Comparison of ENCODE assay signal across 32 cellular contexts in the genomic region with DNA sequence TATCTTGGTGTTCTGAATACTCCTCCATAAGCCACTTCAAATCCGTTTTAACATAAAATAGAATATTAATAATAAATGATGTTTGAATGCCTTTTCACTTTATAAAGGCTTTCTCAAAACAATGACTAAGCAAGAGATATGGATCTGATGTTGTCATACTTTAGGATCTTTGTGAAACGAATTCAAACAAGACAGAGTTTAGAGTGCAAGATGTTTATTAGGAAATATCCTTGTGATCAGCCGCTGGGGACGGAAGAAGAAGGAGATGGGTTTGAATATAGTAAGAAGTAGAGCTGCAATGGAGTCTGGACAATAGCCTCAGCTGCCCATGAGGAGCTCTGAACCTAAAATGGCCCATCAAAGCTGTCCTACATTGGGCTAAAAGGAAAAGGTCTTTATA.
"Had no signal": no experiment of that assay in that cellular context is flagged by ENCODE, and none has a peak within 500 bp of the region (broad histone marks: within the 10 kb centered on the region; RNA-seq: fewer than 3 reads in every experiment).

No MANE protein-coding gene starts in this region.

- H3K4me2 ChIP-seq: KMS-11, SK-N-SH had no signal

- H3K4me1 ChIP-seq: ascending aorta, Peyer's patch, SJSA1 had no signal

- H3K9me3 ChIP-seq: ascending aorta, Peyer's patch, SJSA1, SK-N-SH had no signal

- H3K27ac ChIP-seq: ascending aorta, KMS-11, Peyer's patch, SJSA1 had no signal

- ATAC-seq: activated CD4-positive, alpha-beta T cell treated with anti-CD3 and anti-CD28 coated beads for 36 hours; activated CD4-positive, CD25-positive, alpha-beta regulatory T cell treated with anti-CD3 and anti-CD28 coated beads, Interleukin-2, amount 50 U/mL, for 24 hours; activated CD8-positive, alpha-beta T cell treated with anti-CD3 and anti-CD28 coated beads, Interleukin-2, amount 10 ng/mL, durations not matched to agents 7 days and 5 days; activated naive CD8-positive, alpha-beta T cell treated with anti-CD3 and anti-CD28 coated beads, Interleukin-2, amount 50 U/mL, for 24 hours; PC-3 had no signal

- H3K27ac Mint-ChIP-seq: activated CD4-positive, alpha-beta T cell treated with anti-CD3 and anti-CD28 coated beads for 36 hours; activated CD4-positive, alpha-beta T cell treated with anti-CD3 and anti-CD28 coated beads, Interleukin-2, amount 10 ng/mL, durations not matched to agents 7 days and 5 days; activated CD8-positive, alpha-beta T cell treated with anti-CD3 and anti-CD28 coated beads, Interleukin-2, amount 10 ng/mL, durations not matched to agents 7 days and 5 days; activated naive CD8-positive, alpha-beta T cell; activated naive CD8-positive, alpha-beta T cell treated with anti-CD3 and anti-CD28 coated beads, Interleukin-2, amount 50 U/mL, for 24 hours; activated T-cell treated with anti-CD3 and anti-CD28 coated beads, Interleukin-2, amount 50 U/mL, for 24 hours; activated T-helper 2 cell treated with anti-CD3 and anti-CD28 coated beads, Interferon-gamma antibody, Interleukin-2, Interleukin-4, amounts not matched to agents 10 μg/mL and 5 μg/mL and 100 μg/mL, durations not matched to agents 14 hours and 24 hours and 36 hours; T-helper 1 cell treated with Interleukin-12 subunit alpha and Interleukin-12 subunit beta and Interleukin-4 antibody, amounts not matched to agents 30 μg/mL and 1 μg/mL, for 36 hours; T-helper 2 cell treated with Interferon-gamma antibody and Interleukin-4, amounts not matched to agents 5 μg/mL and 100 μg/mL, for 36 hours had no signal

- H3K4me3 ChIP-seq: ascending aorta, Peyer's patch, SJSA1 had no signal

- H3K9ac ChIP-seq: KMS-11, SK-N-SH had no signal

- H3K4me3 Mint-ChIP-seq: activated CD4-positive, alpha-beta T cell treated with anti-CD3 and anti-CD28 coated beads for 36 hours; activated CD4-positive, alpha-beta T cell treated with anti-CD3 and anti-CD28 coated beads, Interleukin-2, amount 10 ng/mL, durations not matched to agents 7 days and 5 days; activated CD8-positive, alpha-beta T cell treated with anti-CD3 and anti-CD28 coated beads, Interleukin-2, amount 10 ng/mL, durations not matched to agents 7 days and 5 days; activated naive CD8-positive, alpha-beta T cell; activated naive CD8-positive, alpha-beta T cell treated with anti-CD3 and anti-CD28 coated beads, Interleukin-2, amount 50 U/mL, for 24 hours; activated T-cell treated with anti-CD3 and anti-CD28 coated beads, Interleukin-2, amount 50 U/mL, for 24 hours; T-helper 1 cell treated with Interleukin-12 subunit alpha and Interleukin-12 subunit beta and Interleukin-4 antibody, amounts not matched to agents 30 μg/mL and 1 μg/mL, for 36 hours; T-helper 2 cell treated with Interferon-gamma antibody and Interleukin-4, amounts not matched to agents 5 μg/mL and 100 μg/mL, for 36 hours had no signal

- H3K4me1 Mint-ChIP-seq: activated CD4-positive, alpha-beta T cell treated with anti-CD3 and anti-CD28 coated beads for 36 hours; activated CD4-positive, alpha-beta T cell treated with anti-CD3 and anti-CD28 coated beads, Interleukin-2, amount 10 ng/mL, durations not matched to agents 7 days and 5 days; activated naive CD8-positive, alpha-beta T cell treated with anti-CD3 and anti-CD28 coated beads, Interleukin-2, amount 50 U/mL, for 24 hours had no signal

- H3K36me3 ChIP-seq: ascending aorta, Peyer's patch, SJSA1 had no signal

- H3K27me3 Mint-ChIP-seq: activated CD4-positive, alpha-beta T cell treated with anti-CD3 and anti-CD28 coated beads for 36 hours; activated CD4-positive, alpha-beta T cell treated with anti-CD3 and anti-CD28 coated beads, Interleukin-2, amount 10 ng/mL, durations not matched to agents 7 days and 5 days; activated naive CD8-positive, alpha-beta T cell; activated naive CD8-positive, alpha-beta T cell treated with anti-CD3 and anti-CD28 coated beads, Interleukin-2, amount 50 U/mL, for 24 hours; activated T-cell treated with anti-CD3 and anti-CD28 coated beads, Interleukin-2, amount 50 U/mL, for 24 hours had no signal

- H3K9me3 Mint-ChIP-seq: activated CD4-positive, alpha-beta T cell treated with anti-CD3 and anti-CD28 coated beads, Interleukin-2, amount 10 ng/mL, durations not matched to agents 7 days and 5 days; activated naive CD8-positive, alpha-beta T cell treated with anti-CD3 and anti-CD28 coated beads, Interleukin-2, amount 50 U/mL, for 24 hours; activated T-cell treated with anti-CD3 and anti-CD28 coated beads, Interleukin-2, amount 50 U/mL, for 24 hours; activated T-helper 2 cell treated with anti-CD3 and anti-CD28 coated beads, Interferon-gamma antibody, Interleukin-2, Interleukin-4, amounts not matched to agents 10 μg/mL and 5 μg/mL and 100 μg/mL, durations not matched to agents 14 hours and 24 hours and 36 hours; T-helper 1 cell treated with Interleukin-12 subunit alpha and Interleukin-12 subunit beta and Interleukin-4 antibody, amounts not matched to agents 30 μg/mL and 1 μg/mL, for 36 hours; T-helper 2 cell treated with Interferon-gamma antibody and Interleukin-4, amounts not matched to agents 5 μg/mL and 100 μg/mL, for 36 hours had no signal

- DNase-seq: activated CD4-positive, alpha-beta T cell treated with anti-CD3 and anti-CD28 coated beads for 36 hours; activated CD4-positive, alpha-beta T cell treated with anti-CD3 and anti-CD28 coated beads, Interleukin-2, amount 10 ng/mL, durations not matched to agents 7 days and 5 days; activated CD4-positive, alpha-beta T cell treated with anti-CD3 and anti-CD28 coated beads, Interleukin-2, amount 50 U/mL, for 48 hours; activated CD8-positive, alpha-beta T cell treated with anti-CD3 and anti-CD28 coated beads, Interleukin-2, amount 10 ng/mL, durations not matched to agents 7 days and 5 days; activated gamma-delta T cell; activated naive CD4-positive, alpha-beta T cell treated with Interleukin-2 at 50 U/mL for 16 hours; activated naive CD8-positive, alpha-beta T cell treated with anti-CD3 and anti-CD28 coated beads, Interleukin-2, amount 50 U/mL, for 24 hours; activated T-cell treated with anti-CD3 and anti-CD28 coated beads, Interleukin-2, amount 50 U/mL, for 24 hours; amygdala; MM.1S; MV-4-11; NCI-H1092; NCI-H1436 treated with DMSO at 0.1 percent for 48 hours; NCI-H1694 treated with DMSO at 0.1 percent for 48 hours; NCI-H2029; NCI-H510A; NCI-H526; NCI-H748 treated with DMSO at 0.1 percent for 48 hours; NK-92 treated with Interleukin-12 subunit alpha and Interleukin-12 subunit beta, amount 100 ng/mL, for 24 hours; PC-3; Peyer's patch; RPMI8226; SHP77 treated with DMSO at 0.1 percent for 48 hours; SK-N-SH had no signal

- H3K27me3 ChIP-seq: ascending aorta, Peyer's patch, SJSA1 had no signal

- H3K36me3 Mint-ChIP-seq: activated naive CD8-positive, alpha-beta T cell had no signal
